Comparison of ENCODE assay signal across 16 cellular contexts in the genomic region with DNA sequence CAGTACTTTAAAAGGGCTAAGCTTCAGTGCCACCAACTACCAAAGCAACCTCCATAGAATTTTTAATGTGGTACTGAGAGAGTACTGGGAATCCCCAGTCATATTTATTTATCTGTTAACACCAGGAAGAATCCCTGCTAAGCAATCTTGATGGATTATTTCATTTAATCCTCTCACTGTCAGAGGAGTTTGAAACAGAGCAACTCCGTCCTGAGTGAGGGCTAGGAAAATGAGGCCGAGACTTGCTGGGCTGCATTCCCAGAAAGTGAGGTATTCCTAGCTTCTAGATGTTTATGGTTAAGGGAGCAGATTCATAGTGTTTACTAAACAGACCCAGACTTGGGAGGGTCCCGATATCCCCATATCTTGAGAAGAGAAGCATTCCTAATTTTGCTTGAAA. TPM values are rescaled to one million over a fixed set of nuclear protein-coding genes. Genes with fewer than 3 reads are reported as not detected.
A peak's percentile ranks its signal among the peaks of the same experiment; 100 is the strongest.
DNase-seq lines count a peak whose midpoint lies in the region; ATAC-seq and TF ChIP-seq lines count a peak whose summit lies in the region.
"Had no signal": no experiment of that assay in that cellular context is flagged by ENCODE, and none has a peak within 500 bp of the region (broad histone marks: within the 10 kb centered on the region; RNA-seq: fewer than 3 reads in every experiment).

No MANE protein-coding gene starts in this region.

- H4K8ac ChIP-seq in trophoblast cell (ENCODE audit: low read depth, low read length), result peak overlapping the region; percentile 82

- peak overlapping the region; percentile 55 for H3K27ac ChIP-seq in GM23248
- peak overlapping the region; percentile 100 for H3K27ac ChIP-seq in trophoblast cell (ENCODE audit: low read depth, low read length)

- H3K9me3 ChIP-seq in GM23248 (ENCODE audit: low read depth) (no peaks in the 10 kb centered on the region), trophoblast cell (ENCODE audit: insufficient read depth, low read depth, low read length) (peaks cover 5% of the 10 kb centered on the region)
- H3K9me3 ChIP-seq: BE2C had no signal

- peak overlapping the region; percentile 88 for H2BK12ac ChIP-seq in trophoblast cell (ENCODE audit: low read length)

- H3K4me3 ChIP-seq in GM23248 (peak overlapping the region; percentile 57), fibroblast of villous mesenchyme (ENCODE audit: low read depth, low read length) (no peak overlapping the region), trophoblast cell (ENCODE audit: low read depth, low read length) (no peak overlapping the region)

- peak overlapping the region; percentile 90 for H3K27ac Mint-ChIP-seq in WTC11
- H3K27ac Mint-ChIP-seq: memory B cell had no signal

- peaks cover 15% of the 10 kb centered on the region for H3K27me3 Mint-ChIP-seq in WTC11 (ENCODE audit: low read depth)

- H3K79me1 ChIP-seq in trophoblast cell (ENCODE audit: low read length), result peaks cover 14% of the 10 kb centered on the region

- H3K79me2 ChIP-seq in GM23248 (ENCODE audit: insufficient read depth) (no peaks in the 10 kb centered on the region), trophoblast cell (ENCODE audit: control insufficient read depth, insufficient read depth, low read length, poor library complexity) (no peaks in the 10 kb centered on the region)

- in situ Hi-C loops in GM23248 (cut with MboI), result loop anchor here (25.0 kb wide), 1 partner anchor 756 kb away; no protein-coding TSS in a partner anchor

- H3K9me2 ChIP-seq in GM23248 (ENCODE audit: insufficient read depth), result no peaks in the 10 kb centered on the region

- peak overlapping the region; percentile 99 for H2BK120ac ChIP-seq in trophoblast cell (ENCODE audit: insufficient read depth, low read length, poor library complexity)

- peak overlapping the region; percentile 64 for H4K12ac ChIP-seq in trophoblast cell (ENCODE audit: low read depth, low read length)

- peak overlapping the region; percentile 87 for H3K18ac ChIP-seq in trophoblast cell (ENCODE audit: low read length)

- WGBS in GM23248 (ENCODE audit: low coverage in 1 of 2, low lambda C conversion rate in 2 of 2, missing lambda C conversion rate in 2 of 2), 2 experiments, result 2 to 5% methylated on average over 3 of the region's 3 CpGs
- WGBS in trophoblast cell (ENCODE audit: extremely low coverage, insufficient coverage, insufficient read length), result no CpG with 5 or more reads among the region's 3 CpGs

- H3K4me3 Mint-ChIP-seq in WTC11, result no peak overlapping the region
- H3K4me3 Mint-ChIP-seq: activated T-cell treated with anti-CD3 and anti-CD28 coated beads, Interleukin-2, amount 50 U/mL, for 4 hours; memory B cell had no signal

- H3K14ac ChIP-seq in trophoblast cell (ENCODE audit: low read length), result peak overlapping the region; percentile 83

- POLR2A ChIA-PET in WTC11 (lab: Charles Lee), result no interaction called here

- H4K20me1 ChIP-seq in GM23248 (ENCODE audit: insufficient read depth), result no peaks in the 10 kb centered on the region

- peak; percentile 54 for DNase-seq in GM23248
- no peak for DNase-seq in WTC11 (ENCODE audit: low spot score)
- peak; percentile 77 for DNase-seq in fibroblast of villous mesenchyme (ENCODE audit: low read depth)
- peak; percentile 81 to 86 for DNase-seq in trophoblast cell
- DNase-seq in DMS53 treated with DMSO at 0.1 percent for 48 hours (lab: John Stamatoyannopoulos, UW; ENCODE audit: unreplicated experiment), result no peak
- no peak for DNase-seq in stimulated activated CD4-positive, alpha-beta T cell treated with anti-CD3 and anti-CD28 coated beads, Interleukin-4, amount 100 ng/mL, for 4 hours
- DNase-seq in activated T-cell treated with anti-CD3 and anti-CD28 coated beads, Interleukin-2, amount 50 U/mL, for 1 hour, result no peak
- DNase-seq: activated CD4-positive, CD25-positive, alpha-beta regulatory T cell; activated T-cell treated with anti-CD3 and anti-CD28 coated beads, Interleukin-2, amount 50 U/mL, for 4 hours; BE2C; effector memory CD4-positive, alpha-beta T cell; NCI-H1092; OCI-M1; SW 1271 had no signal

- H3K27me3 ChIP-seq in GM23248 (replicated peaks; ENCODE audit: insufficient read depth) (no peaks in the 10 kb centered on the region), trophoblast cell (ENCODE audit: insufficient read depth, low read length) (no peaks in the 10 kb centered on the region)
- H3K27me3 ChIP-seq: BE2C had no signal

- peaks cover 33% of the 10 kb centered on the region for H3K9me3 Mint-ChIP-seq in WTC11

- peak; percentile 6 for ATAC-seq in WTC11
- ATAC-seq in HG03095 (IDR thresholded peaks at IDR 0.05; ENCODE audit: unreplicated experiment), result no peak
- ATAC-seq: activated T-cell treated with anti-CD3 and anti-CD28 coated beads, Interleukin-2, amount 50 U/mL, for 4 hours had no signal

- peaks cover 13% of the 10 kb centered on the region; the same call in 1 of the 2 replicates for H3K4me1 ChIP-seq in GM23248 (ENCODE audit: insufficient read depth)
- peaks cover 2 to 7% of the 10 kb centered on the region in 2 experiments for H3K4me1 ChIP-seq in trophoblast cell (ENCODE audit: control insufficient read depth in 1 of 2, insufficient read depth in 2 of 2, low read length in 2 of 2)
- H3K4me1 ChIP-seq: BE2C had no signal

- TF ChIP-seq CTCF in WTC11 (IDR thresholded peaks at IDR 0.05) (no peak), fibroblast of villous mesenchyme (IDR thresholded peaks at IDR 0.05; ENCODE audit: insufficient read depth, low read depth, low read length) (no peak)

- peaks cover 38% of the 10 kb centered on the region for H3K36me3 Mint-ChIP-seq in WTC11

- peaks cover 58% of the 10 kb centered on the region for H3K4me1 Mint-ChIP-seq in WTC11
- H3K4me1 Mint-ChIP-seq: memory B cell had no signal

- H3K36me3 ChIP-seq in GM23248 (ENCODE audit: low read depth), result no peaks in the 10 kb centered on the region
- H3K36me3 ChIP-seq in trophoblast cell (ENCODE audit: control insufficient read depth in 1 of 2, insufficient read depth in 2 of 2, low read length in 2 of 2), result no peaks in the 10 kb centered on the region
- H3K36me3 ChIP-seq: BE2C had no signal

- no peak overlapping the region for H3K23ac ChIP-seq in trophoblast cell (ENCODE audit: low read length)

- no peak overlapping the region for H2AK5ac ChIP-seq in trophoblast cell (ENCODE audit: low read length)

- CTCF ChIA-PET in WTC11 (lab: Charles Lee), result interaction anchor here (1.1 to 3.9 kb wide), 7 partner anchors 10 to 42 kb away, joined by 3 to 38 read pairs (median 6); no protein-coding TSS in a partner anchor

- H3K4ac ChIP-seq in trophoblast cell (ENCODE audit: low read depth, low read length), result peak overlapping the region; percentile 47

- 0 out of 2 replicates have a peak overlapping the region, but pooled peaks have one; percentile 42 for H2AFZ ChIP-seq in GM23248
- no peak overlapping the region for H2AFZ ChIP-seq in trophoblast cell (ENCODE audit: insufficient read depth, low read length, poor library complexity)

- H4K91ac ChIP-seq in trophoblast cell (ENCODE audit: low read depth, low read length), result peak overlapping the region; percentile 96

- 0 out of 2 replicates have a peak, but pooled peaks cover 7% of the 10 kb centered on the region for H3F3A ChIP-seq in GM23248 (ENCODE audit: insufficient read depth)

- H3K4me2 ChIP-seq in GM23248 (ENCODE audit: unreplicated experiment) (peak overlapping the region; percentile 74), trophoblast cell (ENCODE audit: low read length) (peak overlapping the region; percentile 81)

- H2BK5ac ChIP-seq in trophoblast cell (ENCODE audit: low read depth, low read length, poor library complexity), result peak overlapping the region; percentile 99

- peak overlapping the region; percentile 42; the same call in 1 of the 2 replicates for H3K9ac ChIP-seq in GM23248
- H3K9ac ChIP-seq in trophoblast cell (ENCODE audit: low read length), result no peak overlapping the region

TF ChIP-seq in WTC11, 78 proteins besides CTCF, POLR2A, EP300 and RAD21 (continues in another document):
- TF ChIP-seq, protein P1, sequence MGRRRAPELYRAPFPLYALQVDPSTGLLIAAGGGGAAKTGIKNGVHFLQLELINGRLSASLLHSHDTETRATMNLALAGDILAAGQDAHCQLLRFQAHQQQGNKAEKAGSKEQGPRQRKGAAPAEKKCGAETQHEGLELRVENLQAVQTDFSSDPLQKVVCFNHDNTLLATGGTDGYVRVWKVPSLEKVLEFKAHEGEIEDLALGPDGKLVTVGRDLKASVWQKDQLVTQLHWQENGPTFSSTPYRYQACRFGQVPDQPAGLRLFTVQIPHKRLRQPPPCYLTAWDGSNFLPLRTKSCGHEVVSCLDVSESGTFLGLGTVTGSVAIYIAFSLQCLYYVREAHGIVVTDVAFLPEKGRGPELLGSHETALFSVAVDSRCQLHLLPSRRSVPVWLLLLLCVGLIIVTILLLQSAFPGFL (CRISPR knock-in tag; IDR thresholded peaks at IDR 0.05; ENCODE audit: borderline replicate concordance), result no peak
- TF ChIP-seq TEAD4 (CRISPR knock-in tag; IDR thresholded peaks at IDR 0.05) (no peak), MXD4 (CRISPR knock-in tag; IDR thresholded peaks at IDR 0.05; ENCODE audit: borderline replicate concordance) (no peak), FOXJ3 (CRISPR knock-in tag; IDR thresholded peaks at IDR 0.05; ENCODE audit: borderline replicate concordance) (no peak), RORB (CRISPR knock-in tag; IDR thresholded peaks at IDR 0.05) (no peak), RELA (CRISPR knock-in tag; IDR thresholded peaks at IDR 0.05; ENCODE audit: borderline replicate concordance) (no peak), NR1H2 (CRISPR knock-in tag; IDR thresholded peaks at IDR 0.05) (no peak), GABPB1 (CRISPR knock-in tag; IDR thresholded peaks at IDR 0.05) (no peak), JAZF1 (CRISPR knock-in tag; IDR thresholded peaks at IDR 0.05) (no peak), ZNF232 (CRISPR knock-in tag; IDR thresholded peaks at IDR 0.05) (no peak), E2F4 (CRISPR knock-in tag; IDR thresholded peaks at IDR 0.05; ENCODE audit: borderline replicate concordance, low read depth) (no peak)
- TF ChIP-seq, protein P2, sequence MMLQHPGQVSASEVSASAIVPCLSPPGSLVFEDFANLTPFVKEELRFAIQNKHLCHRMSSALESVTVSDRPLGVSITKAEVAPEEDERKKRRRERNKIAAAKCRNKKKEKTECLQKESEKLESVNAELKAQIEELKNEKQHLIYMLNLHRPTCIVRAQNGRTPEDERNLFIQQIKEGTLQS (CRISPR knock-in tag; conservative IDR thresholded peaks at IDR 0.05), result no peak

RNA-seq across cellular contexts. Expression of gene CLEC3A, which starts 28.8 kb away (rescaled TPM):
- total RNA-seq in GM23248 (2014; rRNA removed; shearing (Covaris generic)), result not detected in 2 replicates
- polyA plus RNA-seq in GM23248 (2016; fragmentation: Nextera tagmentation; extraction: Ambion mirVana), result not detected in 2 replicates
- total RNA-seq in WTC11 (2021) (not detected in 3 replicates), fibroblast of villous mesenchyme (not detected in 2 replicates)
- polyA plus RNA-seq in trophoblast cell (2013), result 0.01 TPM in 1 of 2 replicates, not detected in the other
- total RNA-seq: activated T-cell treated with anti-CD3 and anti-CD28 coated beads, Interleukin-2, amount 50 U/mL, for 4 hours had no signal

Comparison
In these comparisons a context has a peak if more than half of its experiments do, and no peak if none do; other contexts are left out.
1. DNase-seq: peak in GM23248 (single experiment), fibroblast of villous mesenchyme (single experiment) and trophoblast cell (2 of 2); none in WTC11 (single experiment), DMS53 treated with DMSO at 0.1 percent for 48 hours (single experiment), stimulated activated CD4-positive, alpha-beta T cell treated with anti-CD3 and anti-CD28 coated beads, Interleukin-4, amount 100 ng/mL, for 4 hours (0 of 2) and activated T-cell treated with anti-CD3 and anti-CD28 coated beads, Interleukin-2, amount 50 U/mL, for 1 hour (single experiment).